In the genomic region with DNA sequence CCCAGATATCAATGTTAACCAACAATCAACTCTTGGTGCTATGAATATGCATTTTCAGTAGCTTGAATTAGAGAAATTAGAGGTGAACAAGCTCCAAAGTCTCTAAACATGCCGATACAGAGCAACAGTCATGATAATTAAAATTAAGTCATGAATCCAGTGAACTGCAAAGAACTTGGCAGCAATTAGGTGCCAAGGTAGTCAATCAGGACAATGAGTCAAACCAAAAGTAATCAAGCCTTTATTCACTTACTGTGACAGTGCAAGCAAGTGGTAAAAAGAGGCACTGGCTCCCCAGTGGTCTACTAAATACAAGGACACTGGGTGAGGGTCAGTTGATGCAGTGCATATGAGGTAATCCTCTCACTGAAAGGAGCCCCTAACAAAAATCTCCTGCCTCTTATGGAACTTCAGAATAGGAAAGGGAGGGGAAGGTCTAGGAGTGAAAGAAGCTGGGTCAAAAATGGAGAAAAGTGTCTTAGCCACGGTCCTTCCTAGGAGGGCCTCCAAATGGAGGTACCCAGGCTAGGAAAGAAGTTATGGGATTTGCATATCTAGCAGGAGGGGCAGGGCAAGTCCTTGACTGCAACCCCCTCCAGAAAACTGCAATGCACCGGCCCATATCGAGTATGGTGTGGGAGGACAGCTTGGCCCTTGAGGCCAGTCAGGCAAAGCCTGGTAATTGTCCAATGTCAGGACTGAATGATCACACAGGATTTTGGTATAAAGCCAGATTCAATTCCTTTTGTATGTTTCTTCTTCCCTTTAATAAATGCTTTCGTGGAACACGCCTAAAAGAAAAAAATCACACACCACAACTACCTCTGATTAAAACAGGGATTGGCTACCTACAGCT, we compare ENCODE assay signal across 1 cellular context.
TF ChIP-seq lines count a peak whose summit lies in the region.

No MANE protein-coding gene starts in this region.

TF ChIP-seq in HEK293, 187 proteins besides CTCF, POLR2A, EP300 and RAD21 (continued from another document):
- no peak for TF ChIP-seq ZNF324 (tag by site-specific recombination; IDR thresholded peaks at IDR 0.05)
